In genomic region chr20:61972910-61973508, GRCh38 we compare ENCODE assay signal across 21 cellular contexts.
"Had no signal": no experiment of that assay in that cellular context is flagged by ENCODE, and none has a peak within 500 bp of the region (broad histone marks: within the 10 kb centered on the region; RNA-seq: fewer than 3 reads in every experiment).

No MANE protein-coding gene starts in this region.

- ATAC-seq: activated CD8-positive, alpha-beta memory T cell treated with anti-CD3 and anti-CD28 coated beads, Interleukin-2, amount 10 ng/mL, durations not matched to agents 7 days and 5 days had no signal

- H3K27me3 ChIP-seq: brain microvascular endothelial cell, MG63 had no signal

- H3K27ac ChIP-seq: brain microvascular endothelial cell had no signal

- DNase-seq: activated CD4-positive, alpha-beta T cell treated with anti-CD3 and anti-CD28 coated beads for 1 hour; activated CD4-positive, alpha-beta T cell treated with anti-CD3 and anti-CD28 coated beads, Interleukin-2, amount 10 ng/mL, durations not matched to agents 24 days and 14 days; activated CD4-positive, alpha-beta T cell treated with anti-CD3 and anti-CD28 coated beads, Interleukin-2, amount 50 U/mL, for 48 hours; activated CD8-positive, alpha-beta memory T cell treated with anti-CD3 and anti-CD28 coated beads, Interleukin-2, amount 10 ng/mL, durations not matched to agents 7 days and 5 days; activated gamma-delta T cell treated with Interleukin-2 at 50 U/mL for 16 hours; activated naive CD4-positive, alpha-beta T cell treated with anti-CD3 and anti-CD28 coated beads, Interleukin-2, amount 10 ng/mL, durations not matched to agents 7 days and 5 days; activated naive CD8-positive, alpha-beta T cell treated with anti-CD3 and anti-CD28 coated beads for 36 hours; activated T-cell treated with anti-CD3 and anti-CD28 coated beads, Interleukin-2, amount 50 U/mL, for 24 hours; brain microvascular endothelial cell; MG63; NCI-H1105; NCI-H1436; NCI-H1694 treated with DMSO at 0.1 percent for 48 hours; NCI-H2029 treated with DMSO at 0.1 percent for 48 hours; NCI-H345; NCI-H510A; NCI-H526 treated with DMSO at 0.1 percent for 48 hours; NCI-H82; RPMI8226; SHP77 treated with DMSO at 0.1 percent for 48 hours; T-helper 9 cell had no signal

- H3K4me3 ChIP-seq: MG63 had no signal

- H3K9me3 ChIP-seq: MG63 had no signal
